21 cellular contexts compared by ENCODE assay signal in genomic region chr5:159121061-159121460, GRCh38. TPM values are rescaled to one million over a fixed set of nuclear protein-coding genes. Genes with fewer than 3 reads are reported as not detected.
DNase-seq lines count a peak whose midpoint lies in the region; ATAC-seq and TF ChIP-seq lines count a peak whose summit lies in the region.
"Had no signal": no experiment of that assay in that cellular context is flagged by ENCODE, and none has a peak within 500 bp of the region (broad histone marks: within the 10 kb centered on the region; RNA-seq: fewer than 3 reads in every experiment).

No MANE protein-coding gene starts in this region.

- H3K27me3 Mint-ChIP-seq in activated CD4-positive, alpha-beta T cell treated with anti-CD3 and anti-CD28 coated beads, Interleukin-2, amount 10 ng/mL, durations not matched to agents 7 days and 5 days = peaks cover 7% of the 10 kb centered on the region
- no peaks in the 10 kb centered on the region for H3K27me3 Mint-ChIP-seq in activated CD8-positive, alpha-beta T cell treated with anti-CD3 and anti-CD28 coated beads for 36 hours

- no peak overlapping the region for H2AK5ac ChIP-seq in neuronal stem cell (ENCODE audit: low read depth, low read length)

- H4K91ac ChIP-seq in neuronal stem cell (ENCODE audit: low read depth, low read length, poor library complexity) = no peak overlapping the region

- H2BK15ac ChIP-seq in neuronal stem cell (ENCODE audit: low read length) = no peak overlapping the region

- H3K9ac ChIP-seq in neuronal stem cell (ENCODE audit: low read depth, low read length, poor library complexity) = no peak overlapping the region

- H3K9me3 ChIP-seq in HEK293 (ENCODE audit: control insufficient read depth, insufficient read depth, low read depth, low read length) (no peaks in the 10 kb centered on the region), neuronal stem cell (replicated peaks in 1 of 2; ENCODE audit: control insufficient read depth in 2 of 2, insufficient read depth in 1 of 2, low read depth in 1 of 2, low read length in 2 of 2) (no peaks in the 10 kb centered on the region)
- H3K9me3 ChIP-seq: neutrophil had no signal

- ATAC-seq in activated CD8-positive, alpha-beta T cell treated with anti-CD3 and anti-CD28 coated beads for 36 hours = no peak

- H3K4me3 Mint-ChIP-seq in activated CD4-positive, alpha-beta T cell treated with anti-CD3 and anti-CD28 coated beads, Interleukin-2, amount 10 ng/mL, durations not matched to agents 7 days and 5 days = no peak overlapping the region
- no peak overlapping the region for H3K4me3 Mint-ChIP-seq in activated CD8-positive, alpha-beta T cell treated with anti-CD3 and anti-CD28 coated beads for 36 hours

- H3K27ac ChIP-seq in HEK293 (ENCODE audit: extremely low read depth, low read depth, low read length) = no peak overlapping the region
- no peak overlapping the region for H3K27ac ChIP-seq in neuronal stem cell (replicated peaks; ENCODE audit: low read length)
- H3K27ac ChIP-seq: neutrophil, transverse colon had no signal

- H3K18ac ChIP-seq in neuronal stem cell (ENCODE audit: low read length) = no peak overlapping the region

- H2BK120ac ChIP-seq in neuronal stem cell (ENCODE audit: low read depth, low read length) = no peak overlapping the region

- POLR2A ChIA-PET in activated CD4-positive, alpha-beta T cell treated with anti-CD3 and anti-CD28 coated beads, Interleukin-2, amount 10 ng/mL, durations not matched to agents 7 days and 5 days (lab: Charles Lee) = no interaction called here
- POLR2A ChIA-PET in HEK293 (lab: Yijun Ruan, JAX) = no interaction called here
- POLR2A ChIA-PET in activated CD8-positive, alpha-beta T cell treated with anti-CD3 and anti-CD28 coated beads for 36 hours (lab: Charles Lee) = no interaction called here

- no peak overlapping the region for H2BK12ac ChIP-seq in neuronal stem cell (ENCODE audit: low read length)

- TF ChIP-seq CTCF in HEK293 (tag by site-specific recombination; IDR thresholded peaks at IDR 0.05) = no peak
- no peak for TF ChIP-seq CTCF in activated CD8-positive, alpha-beta T cell treated with anti-CD3 and anti-CD28 coated beads for 36 hours (IDR thresholded peaks at IDR 0.05)

- no peak for DNase-seq in activated CD4-positive, alpha-beta T cell treated with anti-CD3 and anti-CD28 coated beads, Interleukin-2, amount 10 ng/mL, durations not matched to agents 7 days and 5 days
- no peak for DNase-seq in activated CD4-positive, alpha-beta T cell treated with anti-CD3 and anti-CD28 coated beads for 4 hours
- DNase-seq in activated CD8-positive, alpha-beta T cell treated with anti-CD3 and anti-CD28 coated beads for 36 hours = no peak
- no peak for DNase-seq in neuronal stem cell (ENCODE audit: low spot score)
- no peak for DNase-seq in medulla oblongata (ENCODE audit: extremely low spot score)
- DNase-seq in COLO668 (lab: John Stamatoyannopoulos, UW; ENCODE audit: unreplicated experiment) = no peak
- no peak for DNase-seq in glomerular visceral epithelial cell (ENCODE audit: extremely low spot score)
- DNase-seq: dermis blood vessel endothelial cell, erythroblast, KBM-7, left cardiac atrium, midbrain, NCI-H1092, NCI-H2081 treated with DMSO at 0.1 percent for 48 hours, NCI-H524, SHP77 treated with DMSO at 0.1 percent for 48 hours, transverse colon had no signal

- H3K36me3 ChIP-seq in HEK293 (ENCODE audit: control insufficient read depth in 2 of 2, insufficient read depth in 1 of 2, low read length in 2 of 2) = no peaks in the 10 kb centered on the region
- H3K36me3 ChIP-seq in neuronal stem cell (replicated peaks in 1 of 2; ENCODE audit: control insufficient read depth in 2 of 2, insufficient read depth in 2 of 2, low read length in 2 of 2) = no peaks in the 10 kb centered on the region
- H3K36me3 ChIP-seq: HAP-1, neutrophil, transverse colon had no signal

- H3K23ac ChIP-seq in neuronal stem cell (ENCODE audit: low read depth, low read length, poor library complexity) = no peak overlapping the region

- H3K4me1 ChIP-seq in HEK293 (ENCODE audit: control insufficient read depth, insufficient read depth, low read length) (no peaks in the 10 kb centered on the region), neuronal stem cell (ENCODE audit: control insufficient read depth in 2 of 2, insufficient read depth in 1 of 2, low read depth in 1 of 2, low read length in 2 of 2) (no peaks in the 10 kb centered on the region)
- H3K4me1 ChIP-seq: HAP-1, transverse colon had no signal

- no peak overlapping the region for H3K4ac ChIP-seq in neuronal stem cell (ENCODE audit: low read length)

- CTCF ChIA-PET in activated CD4-positive, alpha-beta T cell treated with anti-CD3 and anti-CD28 coated beads, Interleukin-2, amount 10 ng/mL, durations not matched to agents 7 days and 5 days (lab: Charles Lee) = interaction anchor here (1.0 kb wide), 1 partner anchor 14 kb away, joined by 3 read pairs; no protein-coding TSS in a partner anchor
- CTCF ChIA-PET in HEK293 (lab: Yijun Ruan, JAX) = interaction anchor here (1.0 to 1.5 kb wide), 2 partner anchors 9 to 12 kb away, joined by 3 to 5 read pairs; no protein-coding TSS in a partner anchor
- CTCF ChIA-PET in activated CD8-positive, alpha-beta T cell treated with anti-CD3 and anti-CD28 coated beads for 36 hours (lab: Charles Lee) = interaction anchor here (1.6 kb wide), 1 partner anchor 14 kb away, joined by 7 read pairs; no protein-coding TSS in a partner anchor

- no peak overlapping the region for H3K14ac ChIP-seq in neuronal stem cell (ENCODE audit: low read length)

- WGBS in neuronal stem cell (ENCODE audit: extremely low coverage in 2 of 2, insufficient read length in 2 of 2, insufficient replicate concordance in 1 of 2), 2 donors = no CpG with 5 or more reads among the region's 3 CpGs

- H3K79me1 ChIP-seq in neuronal stem cell (ENCODE audit: low read depth, low read length) = no peaks in the 10 kb centered on the region

- H3K9me3 Mint-ChIP-seq in activated CD4-positive, alpha-beta T cell treated with anti-CD3 and anti-CD28 coated beads, Interleukin-2, amount 10 ng/mL, durations not matched to agents 7 days and 5 days = peaks cover 30% of the 10 kb centered on the region
- H3K9me3 Mint-ChIP-seq in activated CD8-positive, alpha-beta T cell treated with anti-CD3 and anti-CD28 coated beads for 36 hours = peaks cover 8% of the 10 kb centered on the region

- H3K4me3 ChIP-seq in HEK293 (ENCODE audit: low read depth, low read length) (no peak overlapping the region), neuronal stem cell (ENCODE audit: low read length in 2 of 2) (no peak overlapping the region)
- H3K4me3 ChIP-seq: HAP-1, transverse colon had no signal

- intact Hi-C loops in activated CD8-positive, alpha-beta T cell treated with anti-CD3 and anti-CD28 coated beads for 36 hours (cut with micrococcal nuclease) = no loop called here

- no peaks in the 10 kb centered on the region for H3K27me3 ChIP-seq in neuronal stem cell (ENCODE audit: control insufficient read depth in 3 of 3, insufficient read depth in 3 of 3, low read depth in 1 of 3, low read length in 3 of 3)

- H3K4me2 ChIP-seq in neuronal stem cell (ENCODE audit: insufficient read depth, low read length, poor library complexity, severe bottlenecking) = no peak overlapping the region

- H3K27ac Mint-ChIP-seq in activated CD4-positive, alpha-beta T cell treated with anti-CD3 and anti-CD28 coated beads, Interleukin-2, amount 10 ng/mL, durations not matched to agents 7 days and 5 days = peak overlapping the region; percentile 96
- peak overlapping the region; percentile 84 for H3K27ac Mint-ChIP-seq in activated CD8-positive, alpha-beta T cell treated with anti-CD3 and anti-CD28 coated beads for 36 hours

- H2AFZ ChIP-seq in neuronal stem cell (ENCODE audit: low read length) = peak overlapping the region; percentile 38

- H2BK5ac ChIP-seq in neuronal stem cell (ENCODE audit: low read length) = no peak overlapping the region

- H3K4me1 Mint-ChIP-seq in activated CD4-positive, alpha-beta T cell treated with anti-CD3 and anti-CD28 coated beads, Interleukin-2, amount 10 ng/mL, durations not matched to agents 7 days and 5 days = peaks cover 25% of the 10 kb centered on the region
- peaks cover 21% of the 10 kb centered on the region for H3K4me1 Mint-ChIP-seq in activated CD8-positive, alpha-beta T cell treated with anti-CD3 and anti-CD28 coated beads for 36 hours (ENCODE audit: low read depth)

- no peak overlapping the region for H4K8ac ChIP-seq in neuronal stem cell (ENCODE audit: low read depth, low read length)

- peaks cover 18% of the 10 kb centered on the region for H3K36me3 Mint-ChIP-seq in activated CD4-positive, alpha-beta T cell treated with anti-CD3 and anti-CD28 coated beads, Interleukin-2, amount 10 ng/mL, durations not matched to agents 7 days and 5 days (ENCODE audit: low read depth)
- peaks cover 2% of the 10 kb centered on the region for H3K36me3 Mint-ChIP-seq in activated CD8-positive, alpha-beta T cell treated with anti-CD3 and anti-CD28 coated beads for 36 hours (ENCODE audit: low read depth)

TF ChIP-seq in HEK293, 187 proteins besides CTCF, POLR2A, EP300 and RAD21 (continues in another document):
- TF ChIP-seq ZNF26 (tag by site-specific recombination; IDR thresholded peaks at IDR 0.05) (no peak), ZNF548 (tag by site-specific recombination; IDR thresholded peaks at IDR 0.05) (peak; percentile 85)

RNA-seq across cellular contexts. Expression of gene EBF1, which starts 21.3 kb away (rescaled TPM):
- total RNA-seq in activated CD4-positive, alpha-beta T cell treated with anti-CD3 and anti-CD28 coated beads, Interleukin-2, amount 10 ng/mL, durations not matched to agents 7 days and 5 days = under 1 TPM; 0.21 to 0.64 TPM
- total RNA-seq in activated CD8-positive, alpha-beta T cell treated with anti-CD3 and anti-CD28 coated beads for 36 hours = under 1 TPM in 1 of 2 experiments, not detected in 1; 0.22 TPM
- 0.79 TPM for polyA plus RNA-seq in neuronal stem cell (2013, experiment 1 of 2)
- polyA plus RNA-seq in neuronal stem cell (2013, experiment 2 of 2) = 0.83 TPM
- total RNA-seq: G401 had no signal
